Comparison of ENCODE assay signal across 8 cellular contexts in the genomic region with DNA sequence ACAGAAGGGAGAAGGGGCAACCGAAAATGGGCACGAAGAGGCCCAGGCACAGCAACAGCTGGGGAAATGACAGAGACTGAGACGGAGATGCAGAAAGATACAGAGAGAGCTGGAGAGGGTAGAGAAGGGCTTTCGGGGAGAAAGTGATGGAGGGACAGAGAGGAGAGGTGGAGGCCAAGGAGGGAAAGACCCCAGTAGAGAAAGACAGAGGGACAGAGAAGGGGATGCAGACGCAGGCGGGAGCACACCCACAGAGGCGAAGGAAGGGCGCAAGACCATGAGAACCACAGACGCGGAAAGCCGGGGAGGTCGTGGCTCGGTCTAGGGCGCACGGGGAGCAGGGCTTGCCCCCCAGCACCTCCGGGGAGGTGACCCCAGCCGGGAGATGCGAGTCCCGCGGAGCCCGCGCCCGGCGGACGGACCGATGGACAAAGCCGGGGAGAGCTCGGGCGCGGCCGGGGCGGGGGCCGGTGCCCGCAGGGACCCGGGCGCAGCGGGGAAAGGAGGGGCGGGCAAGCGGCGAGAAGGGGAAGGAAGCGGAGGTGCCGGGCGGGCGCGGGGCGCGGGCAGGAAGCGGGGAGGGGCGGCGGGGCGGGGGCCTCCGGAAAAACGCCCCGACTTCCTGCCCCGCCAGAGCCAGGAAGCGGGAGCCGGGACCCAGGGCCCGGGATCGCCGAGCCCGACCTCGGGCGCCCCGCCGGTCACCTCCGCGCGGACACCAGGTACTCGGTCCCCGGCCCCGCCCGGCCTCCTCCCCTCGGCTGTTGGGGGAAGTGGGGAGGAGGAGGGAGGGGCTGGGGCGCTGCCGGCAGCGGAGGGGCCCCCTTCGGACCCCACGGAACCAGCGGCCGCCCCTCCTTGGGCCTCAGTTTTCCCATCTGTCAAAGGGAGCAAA. TPM values are rescaled to one million over a fixed set of nuclear protein-coding genes. Genes with fewer than 3 reads are reported as not detected.
DNase-seq lines count a peak whose midpoint lies in the region; ATAC-seq and TF ChIP-seq lines count a peak whose summit lies in the region.

A gene with protein sequence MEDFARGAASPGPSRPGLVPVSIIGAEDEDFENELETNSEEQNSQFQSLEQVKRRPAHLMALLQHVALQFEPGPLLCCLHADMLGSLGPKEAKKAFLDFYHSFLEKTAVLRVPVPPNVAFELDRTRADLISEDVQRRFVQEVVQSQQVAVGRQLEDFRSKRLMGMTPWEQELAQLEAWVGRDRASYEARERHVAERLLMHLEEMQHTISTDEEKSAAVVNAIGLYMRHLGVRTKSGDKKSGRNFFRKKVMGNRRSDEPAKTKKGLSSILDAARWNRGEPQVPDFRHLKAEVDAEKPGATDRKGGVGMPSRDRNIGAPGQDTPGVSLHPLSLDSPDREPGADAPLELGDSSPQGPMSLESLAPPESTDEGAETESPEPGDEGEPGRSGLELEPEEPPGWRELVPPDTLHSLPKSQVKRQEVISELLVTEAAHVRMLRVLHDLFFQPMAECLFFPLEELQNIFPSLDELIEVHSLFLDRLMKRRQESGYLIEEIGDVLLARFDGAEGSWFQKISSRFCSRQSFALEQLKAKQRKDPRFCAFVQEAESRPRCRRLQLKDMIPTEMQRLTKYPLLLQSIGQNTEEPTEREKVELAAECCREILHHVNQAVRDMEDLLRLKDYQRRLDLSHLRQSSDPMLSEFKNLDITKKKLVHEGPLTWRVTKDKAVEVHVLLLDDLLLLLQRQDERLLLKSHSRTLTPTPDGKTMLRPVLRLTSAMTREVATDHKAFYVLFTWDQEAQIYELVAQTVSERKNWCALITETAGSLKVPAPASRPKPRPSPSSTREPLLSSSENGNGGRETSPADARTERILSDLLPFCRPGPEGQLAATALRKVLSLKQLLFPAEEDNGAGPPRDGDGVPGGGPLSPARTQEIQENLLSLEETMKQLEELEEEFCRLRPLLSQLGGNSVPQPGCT (plus strand): TSS at position 617 of the 895 bp plus-strand sequence. CDS start 4,899 bp downstream, outside the sequence.

- peak within 1 kb of the TSS; percentile 93 for H3K4me3 Mint-ChIP-seq in activated naive CD8-positive, alpha-beta T cell treated with anti-CD3 and anti-CD28 coated beads, Interleukin-2, amount 50 U/mL, for 24 hours

- H3K27me3 Mint-ChIP-seq in activated naive CD8-positive, alpha-beta T cell treated with anti-CD3 and anti-CD28 coated beads, Interleukin-2, amount 50 U/mL, for 24 hours = peaks cover 2% of the 10 kb centered on the region

- DNase-seq in AG04450 (ENCODE audit: low read depth, low spot score) (no peak), GM23248 (peak; percentile 44), left ventricle myocardium inferior (peak; percentile 77), retina (peak; percentile 44), NCI-H1930 (lab: John Stamatoyannopoulos, UW) (no peak), NCI-H226 (no peak)
- peak; percentile 69 for DNase-seq in activated naive CD8-positive, alpha-beta T cell treated with anti-CD3 and anti-CD28 coated beads, Interleukin-2, amount 50 U/mL, for 24 hours

- H3K9ac ChIP-seq in GM23248 = peak within 1 kb of the TSS; percentile 95

- H3K9me3 ChIP-seq in AG04450 (ENCODE audit: control insufficient read depth, insufficient read depth, low read length) = 0 out of 2 replicates have a peak, but pooled peaks cover 4% of the 10 kb centered on the region
- H3K9me3 ChIP-seq in GM23248 (ENCODE audit: low read depth) = no peaks in the 10 kb centered on the region
- no peaks in the 10 kb centered on the region for H3K9me3 ChIP-seq in left ventricle myocardium inferior (replicated peaks)

- peaks cover 11% of the 10 kb centered on the region for H3K4me1 ChIP-seq in GM23248 (ENCODE audit: insufficient read depth)
- peaks cover 55% of the 10 kb centered on the region for H3K4me1 ChIP-seq in left ventricle myocardium inferior

- 2 to 5% methylated on average over 20 to 70 of the region's 80 CpGs for WGBS in GM23248 (ENCODE audit: low coverage in 1 of 2, low lambda C conversion rate in 2 of 2, missing lambda C conversion rate in 2 of 2), 2 experiments

- no peak for ATAC-seq in activated naive CD8-positive, alpha-beta T cell treated with anti-CD3 and anti-CD28 coated beads, Interleukin-2, amount 50 U/mL, for 24 hours

- in situ Hi-C loops in GM23248 (cut with MboI) = no loop called here

- H3K27me3 ChIP-seq in AG04450 (ENCODE audit: control insufficient read depth, insufficient read depth, low read length) (peaks cover 14% of the 10 kb centered on the region), GM23248 (replicated peaks; ENCODE audit: insufficient read depth) (no peaks in the 10 kb centered on the region), left ventricle myocardium inferior (ENCODE audit: low read depth) (no peaks in the 10 kb centered on the region)

- H3K4me1 Mint-ChIP-seq in activated naive CD8-positive, alpha-beta T cell treated with anti-CD3 and anti-CD28 coated beads, Interleukin-2, amount 50 U/mL, for 24 hours = peaks cover 67% of the 10 kb centered on the region

- POLR2A ChIA-PET in AG04450 (lab: Yijun Ruan, JAX) = interaction anchor here (1.3 to 2.2 kb wide), 2 partner anchors 10 to 23 kb away, joined by 3 to 16 read pairs; a partner anchor contains a TSS

- no peak within 1 kb of the TSS for H3K27ac ChIP-seq in AG04450 (ENCODE audit: low read depth, low read length)
- H3K27ac ChIP-seq in GM23248 = peak within 1 kb of the TSS; percentile 39; the same call in 1 of the 2 replicates
- peak within 1 kb of the TSS; percentile 96 for H3K27ac ChIP-seq in left ventricle myocardium inferior (replicated peaks)

- H3K9me2 ChIP-seq in GM23248 (ENCODE audit: insufficient read depth) = no peaks in the 10 kb centered on the region

- peak within 1 kb of the TSS; percentile 93 for H3K27ac Mint-ChIP-seq in activated naive CD8-positive, alpha-beta T cell treated with anti-CD3 and anti-CD28 coated beads, Interleukin-2, amount 50 U/mL, for 24 hours

- H3K36me3 ChIP-seq in GM23248 (ENCODE audit: low read depth) (no peaks in the 10 kb centered on the region), left ventricle myocardium inferior (no peaks in the 10 kb centered on the region)

- peaks cover 13% of the 10 kb centered on the region for H3F3A ChIP-seq in GM23248 (ENCODE audit: insufficient read depth)

- no peaks in the 10 kb centered on the region for H4K20me1 ChIP-seq in GM23248 (ENCODE audit: insufficient read depth)

- peak within 1 kb of the TSS; percentile 75 for H2AFZ ChIP-seq in GM23248

- H3K9me3 Mint-ChIP-seq in activated naive CD8-positive, alpha-beta T cell treated with anti-CD3 and anti-CD28 coated beads, Interleukin-2, amount 50 U/mL, for 24 hours = no peaks in the 10 kb centered on the region

- intact Hi-C loops in left ventricle myocardium inferior (cut with micrococcal nuclease) = no loop called here

- H3K36me3 Mint-ChIP-seq in activated naive CD8-positive, alpha-beta T cell treated with anti-CD3 and anti-CD28 coated beads, Interleukin-2, amount 50 U/mL, for 24 hours (ENCODE audit: low read depth) = peaks cover 26% of the 10 kb centered on the region

- H3K79me2 ChIP-seq in GM23248 (ENCODE audit: insufficient read depth) = peaks cover 36% of the 10 kb centered on the region

- H3K4me2 ChIP-seq in GM23248 (ENCODE audit: unreplicated experiment) = peak within 1 kb of the TSS; percentile 94

- H3K4me3 ChIP-seq in AG04450 (ENCODE audit: low read depth, low read length) (peak within 1 kb of the TSS; percentile 86), GM23248 (peak within 1 kb of the TSS; percentile 87), left ventricle myocardium inferior (peak within 1 kb of the TSS; percentile 97)

- TF ChIP-seq CTCF in AG04450 (IDR thresholded peaks at IDR 0.05; ENCODE audit: low read depth, low read length) (no peak), left ventricle myocardium inferior (IDR thresholded peaks at IDR 0.05; ENCODE audit: borderline replicate concordance) (no peak)

- CTCF ChIA-PET in AG04450 (lab: Charles Lee) = no interaction called here

- TF ChIP-seq POLR2A in Raji (IDR thresholded peaks at IDR 0.05; ENCODE audit: insufficient read depth, low read depth, low read length) = peak; percentile 80

RNA-seq across cellular contexts. Expression of the gene that starts here (rescaled TPM):
- polyA plus RNA-seq in AG04450 (2011; rRNA removed) = 19.5 and 24.1 TPM in 2 replicates
- polyA minus RNA-seq in AG04450 (2011; rRNA and poly(A)+ RNA removed) = 14.5 and 20.2 TPM in 2 replicates
- 44.6 and 46.2 TPM in 2 replicates for total RNA-seq in GM23248 (2014; rRNA removed; shearing (Covaris generic))
- polyA plus RNA-seq in GM23248 (2016; fragmentation: Nextera tagmentation; extraction: Ambion mirVana) = 44.3 and 49.6 TPM in 2 replicates
- total RNA-seq in left ventricle myocardium inferior = 28.3 TPM

Comparison
In these comparisons a context has a peak if more than half of its experiments do, and no peak if none do; other contexts are left out.
1. DNase-seq: peak in GM23248 (single experiment), activated naive CD8-positive, alpha-beta T cell treated with anti-CD3 and anti-CD28 coated beads, Interleukin-2, amount 50 U/mL, for 24 hours (single experiment), left ventricle myocardium inferior (single experiment) and retina (single experiment); none in AG04450 (single experiment), NCI-H1930 (0 of 2) and NCI-H226 (single experiment).
2. Peak in every context shown above with its lines, with median percentiles within 50 percentile points of each other: H3K4me3 ChIP-seq.